Comparison of ENCODE assay signal across 1 cellular context in genomic region chr10:129840196-129840590, GRCh38.
TF ChIP-seq lines count a peak whose summit lies in the region.

No MANE protein-coding gene starts in this region.

TF ChIP-seq in H1, 55 proteins besides CTCF, POLR2A, EP300 and RAD21 (continued from another document):
- TF ChIP-seq POU5F1 (IDR thresholded peaks at IDR 0.05; ENCODE audit: low read depth, low read length) (no peak), ASH2L (IDR thresholded peaks at IDR 0.05; ENCODE audit: low read length) (no peak), YY1 (IDR thresholded peaks at IDR 0.05; ENCODE audit: low read depth, low read length) (no peak), MAFK (IDR thresholded peaks at IDR 0.05; ENCODE audit: low read depth, low read length) (no peak), BCL11A (IDR thresholded peaks at IDR 0.05; ENCODE audit: low read depth in 2 of 2, low read length in 2 of 2) (no peak), RXRA (IDR thresholded peaks at IDR 0.05; ENCODE audit: insufficient read depth, low read depth, low read length) (no peak), KDM1A (IDR thresholded peaks at IDR 0.05; ENCODE audit: borderline replicate concordance, low read length) (no peak), TAF7 (optimal IDR thresholded peaks at IDR 0.05; ENCODE audit: borderline replicate concordance, low read depth, low read length) (no peak), BRCA1 (IDR thresholded peaks at IDR 0.05; ENCODE audit: low read depth, low read length) (no peak), RNF2 (IDR thresholded peaks at IDR 0.05; ENCODE audit: borderline replicate concordance, low read depth, low read length, missing control alignments, poor library complexity, severe bottlenecking) (no peak), BACH1 (IDR thresholded peaks at IDR 0.05; ENCODE audit: low read length) (no peak)
- TF ChIP-seq, protein P1, sequence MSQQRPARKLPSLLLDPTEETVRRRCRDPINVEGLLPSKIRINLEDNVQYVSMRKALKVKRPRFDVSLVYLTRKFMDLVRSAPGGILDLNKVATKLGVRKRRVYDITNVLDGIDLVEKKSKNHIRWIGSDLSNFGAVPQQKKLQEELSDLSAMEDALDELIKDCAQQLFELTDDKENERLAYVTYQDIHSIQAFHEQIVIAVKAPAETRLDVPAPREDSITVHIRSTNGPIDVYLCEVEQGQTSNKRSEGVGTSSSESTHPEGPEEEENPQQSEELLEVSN (IDR thresholded peaks at IDR 0.05) = no peak
